8 cellular contexts compared by ENCODE assay signal in the genomic region with DNA sequence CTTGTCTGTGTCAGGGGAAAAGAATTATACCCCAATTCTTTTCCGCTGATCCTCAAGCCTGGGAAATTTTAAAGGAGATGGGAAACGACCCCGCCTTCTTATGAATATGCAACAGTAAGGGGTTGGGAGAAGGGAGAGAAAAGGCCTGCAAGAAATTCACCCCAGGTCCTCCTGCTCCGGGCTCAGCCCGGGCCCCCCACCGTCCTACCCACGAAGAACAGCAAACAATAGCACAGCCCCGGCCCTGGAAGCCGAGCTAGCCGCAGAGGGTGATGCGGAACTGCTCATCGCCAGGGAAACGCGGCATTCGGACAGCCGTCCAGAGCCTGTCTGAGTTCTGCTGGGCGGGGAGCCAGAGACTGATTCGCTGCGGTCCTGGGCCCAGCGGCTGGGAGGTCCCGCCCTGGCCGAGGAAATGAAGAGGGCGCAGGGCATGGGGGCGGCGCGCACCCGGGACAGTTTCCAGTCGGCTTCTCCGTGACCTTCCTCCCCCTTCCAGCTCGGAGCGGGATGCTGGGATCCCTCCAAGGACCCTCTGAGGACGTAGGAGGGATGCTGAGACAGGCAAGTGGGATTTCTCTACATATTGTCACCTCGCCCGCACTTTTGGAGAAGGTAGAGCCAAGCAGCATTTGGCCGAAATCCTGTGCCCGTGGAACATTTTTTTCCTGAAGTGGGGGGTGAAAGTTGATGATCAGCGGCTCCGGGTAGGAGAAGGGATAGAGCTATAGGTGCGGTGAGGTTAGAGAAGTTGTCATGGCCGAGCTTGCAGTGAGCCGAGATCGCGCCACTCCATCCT.
DNase-seq lines count a peak whose midpoint lies in the region; ATAC-seq and TF ChIP-seq lines count a peak whose summit lies in the region.

No MANE protein-coding gene starts in this region.

- DNase-seq in Caco-2 = peak; percentile 67 to 75
- peak in 22 of 34 experiments; percentile 3 to 35 (median 10) for DNase-seq in T-cell
- no peak for DNase-seq in central memory CD8-positive, alpha-beta T cell (ENCODE audit: low spot score in 2 of 2)
- peak; percentile 80 for DNase-seq in iPS-NIHi11 (ENCODE audit: low spot score)
- DNase-seq in gastrocnemius medialis = peak in 1 of 2 donors; percentile 27
- DNase-seq in NCI-H1436 treated with DMSO at 0.1 percent for 48 hours (lab: John Stamatoyannopoulos, UW) = no peak

- POLR2A ChIA-PET in Caco-2 (lab: Charles Lee) = no interaction called here
- POLR2A ChIA-PET in T-cell (lab: Charles Lee) = no interaction called here

- TF ChIP-seq POLR2A in gastrocnemius medialis (IDR thresholded peaks at IDR 0.05) = no peak

- intact Hi-C loops in Caco-2 (cut with micrococcal nuclease; ENCODE audit: unreplicated experiment) (loop anchor here (1.0 kb wide), 2 partner anchors 10 to 29 kb away; no protein-coding TSS in a partner anchor), gastrocnemius medialis (cut with DNase I; ENCODE audit: low total_unique reads) (no loop called here)

- no peaks in the 10 kb centered on the region for H3K4me1 ChIP-seq in Caco-2
- H3K4me1 ChIP-seq in gastrocnemius medialis = peaks cover 5 to 7% of the 10 kb centered on the region in 2 donors

- H3K4me1 Mint-ChIP-seq in Caco-2 (ENCODE audit: low read depth, unreplicated experiment) (peaks cover 15% of the 10 kb centered on the region), T-cell (peaks cover 11 to 14% (median 12%) of the 10 kb centered on the region in 3 donors)
- H3K4me1 Mint-ChIP-seq in central memory CD8-positive, alpha-beta T cell = peaks cover 15% of the 10 kb centered on the region

- H3K27ac Mint-ChIP-seq in Caco-2 (ENCODE audit: unreplicated experiment) = peak overlapping the region; percentile 88
- peak overlapping the region in 1 of 2 donors; percentile 59 for H3K27ac Mint-ChIP-seq in T-cell
- H3K27ac Mint-ChIP-seq in central memory CD8-positive, alpha-beta T cell (ENCODE audit: low read depth) = peak overlapping the region; percentile 91

- H3K36me3 ChIP-seq in Caco-2 (ENCODE audit: control insufficient read depth, insufficient read depth, low read length) = no peaks in the 10 kb centered on the region
- H3K36me3 ChIP-seq in gastrocnemius medialis = no peaks in the 10 kb centered on the region

- no TSS peak for BruUV-seq in Caco-2 (replicated peaks; lab: Mats Ljungman, UMichigan)

- no peaks in the 10 kb centered on the region for H3K9me3 Mint-ChIP-seq in Caco-2 (ENCODE audit: unreplicated experiment)
- H3K9me3 Mint-ChIP-seq in T-cell = no peaks in the 10 kb centered on the region
- no peaks in the 10 kb centered on the region for H3K9me3 Mint-ChIP-seq in central memory CD8-positive, alpha-beta T cell

- no peaks in the 10 kb centered on the region for H3K27me3 Mint-ChIP-seq in Caco-2 (ENCODE audit: insufficient read depth, unreplicated experiment)
- H3K27me3 Mint-ChIP-seq in T-cell = peaks cover 9 to 36% of the 10 kb centered on the region in 2 donors
- H3K27me3 Mint-ChIP-seq in central memory CD8-positive, alpha-beta T cell = peaks cover 36% of the 10 kb centered on the region

- CTCF ChIA-PET in Caco-2 (lab: Charles Lee) (interaction anchor here (0.9 kb wide), 1 partner anchor 19 kb away, joined by 3 read pairs; no protein-coding TSS in a partner anchor), T-cell (lab: Charles Lee) (no interaction called here)

- peak; percentile 64 for ATAC-seq in GM19397 (IDR thresholded peaks at IDR 0.05; ENCODE audit: unreplicated experiment)
- peak; percentile 35 for ATAC-seq in HG03558 (IDR thresholded peaks at IDR 0.05; ENCODE audit: extremely low read depth, unreplicated experiment)
- ATAC-seq in T-cell (replicated peaks in 1 of 4) = peak; percentile 23 to 54 (median 48)
- peak; percentile 30 for ATAC-seq in central memory CD8-positive, alpha-beta T cell (replicated peaks; ENCODE audit: extremely low read depth, poor library complexity, severe bottlenecking)
- ATAC-seq in gastrocnemius medialis = peak; percentile 39 to 60

- peak overlapping the region in 1 of 4 donors; percentile 24 for H3K27ac ChIP-seq in gastrocnemius medialis

- H3K36me3 Mint-ChIP-seq in Caco-2 (ENCODE audit: insufficient read depth, unreplicated experiment) (peaks cover 9% of the 10 kb centered on the region), T-cell (no peaks in the 10 kb centered on the region)
- peaks cover 9% of the 10 kb centered on the region for H3K36me3 Mint-ChIP-seq in central memory CD8-positive, alpha-beta T cell (ENCODE audit: insufficient read depth)

- H3K27me3 ChIP-seq in Caco-2 (replicated peaks; ENCODE audit: control insufficient read depth, insufficient read depth, low read length) (no peaks in the 10 kb centered on the region), gastrocnemius medialis (peaks cover 11 to 24% (median 16%) of the 10 kb centered on the region in 3 donors)

- TF ChIP-seq CTCF in Caco-2 (IDR thresholded peaks at IDR 0.05; ENCODE audit: insufficient read depth in 1 of 2, low read depth in 1 of 2, low read length in 1 of 2, severe bottlenecking in 1 of 2, unreplicated experiment in 1 of 2) = no peak
- no peak for TF ChIP-seq CTCF in gastrocnemius medialis (IDR thresholded peaks at IDR 0.05 in 4 of 5, conservative IDR thresholded peaks at IDR 0.05 in 1 of 5)

- H3K4me3 ChIP-seq in Caco-2 (ENCODE audit: low read depth, low read length) (peak overlapping the region; percentile 59), gastrocnemius medialis (peak overlapping the region; percentile 44 to 70 (median 58))

- in situ Hi-C loops in gastrocnemius medialis (cut with MboI; ENCODE audit: low sequenced_read_pairs in 4 of 4) = no loop called here

- H3K9me3 ChIP-seq in Caco-2 (no peaks in the 10 kb centered on the region), gastrocnemius medialis (no peaks in the 10 kb centered on the region)

- H3K4me3 Mint-ChIP-seq in Caco-2 (ENCODE audit: unreplicated experiment) (peak overlapping the region; percentile 91), T-cell (peak overlapping the region; percentile 79 to 86 (median 83))
- H3K4me3 Mint-ChIP-seq in central memory CD8-positive, alpha-beta T cell = peak overlapping the region; percentile 78

Comparison
In these comparisons a context has a peak if more than half of its experiments do, and no peak if none do; other contexts are left out.
1. DNase-seq: peak in Caco-2 (2 of 2), T-cell (22 of 34) and iPS-NIHi11 (single experiment); none in central memory CD8-positive, alpha-beta T cell (0 of 2) and NCI-H1436 treated with DMSO at 0.1 percent for 48 hours (single experiment).
2. Peak in every context shown above with its lines, with median percentiles within 50 percentile points of each other: H3K4me3 Mint-ChIP-seq and ATAC-seq.